ENCODE assay signal across 6 cellular contexts in the genomic region with DNA sequence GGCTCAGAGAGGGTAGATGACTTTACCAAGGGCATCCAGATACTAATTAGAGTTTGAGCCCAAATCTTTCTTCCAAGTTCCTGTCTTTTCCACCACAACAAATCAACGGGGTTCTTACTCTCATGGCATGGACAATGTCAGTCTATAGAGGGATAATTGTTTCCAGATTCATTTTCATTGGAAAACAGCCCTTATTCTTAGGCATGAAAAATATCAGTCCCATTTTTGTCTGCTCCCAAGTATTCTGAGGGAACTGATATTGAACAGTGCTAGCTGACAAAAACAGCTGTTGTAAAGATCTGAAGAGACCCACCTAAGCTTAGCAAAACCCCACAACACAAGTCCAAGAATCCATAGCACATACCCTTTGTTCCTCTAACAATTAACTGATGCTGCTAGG.
"Had no signal": no experiment of that assay in that cellular context is flagged by ENCODE, and none has a peak within 500 bp of the region (broad histone marks: within the 10 kb centered on the region; RNA-seq: fewer than 3 reads in every experiment).

No MANE protein-coding gene starts in this region.

- H3K27ac ChIP-seq: HL-60 had no signal

- ATAC-seq: HepG2, K562 had no signal

- H3K4me3 ChIP-seq: K562 had no signal

- DNase-seq: IMR-90, KBM-7 had no signal

- FAIRE-seq: HepG2, HTR-8/SVneo, K562 had no signal
